ENCODE assay signal across 28 cellular contexts in genomic region chr12:104591272-104591940, GRCh38.
DNase-seq lines count a peak whose midpoint lies in the region; ATAC-seq, FAIRE-seq and TF ChIP-seq lines count a peak whose summit lies in the region.
"Had no signal": no experiment of that assay in that cellular context is flagged by ENCODE, and none has a peak within 500 bp of the region (broad histone marks: within the 10 kb centered on the region; RNA-seq: fewer than 3 reads in every experiment).

No MANE protein-coding gene starts in this region.

- TF ChIP-seq CTCF in foreskin keratinocyte (conservative IDR thresholded peaks at IDR 0.05): no peak

- no peak overlapping the region for H3K4me3 Mint-ChIP-seq in activated T-cell treated with anti-CD3 and anti-CD28 coated beads, Interleukin-2, amount 50 U/mL, for 72 hours
- peak overlapping the region; percentile 0 to 29 for H3K4me3 Mint-ChIP-seq in stimulated activated naive B cell treated with anti-CD40 and anti-IgM and Interleukin-4, amounts not matched to agents 10 μg/mL and 1 μg/mL and 100 μg/mL, for 72 hours
- H3K4me3 Mint-ChIP-seq: T-helper 2 cell treated with Interferon-gamma antibody and Interleukin-4, amounts not matched to agents 5 μg/mL and 100 μg/mL, for 36 hours had no signal

- no peaks in the 10 kb centered on the region for H3K27me3 Mint-ChIP-seq in activated T-cell treated with anti-CD3 and anti-CD28 coated beads, Interleukin-2, amount 50 U/mL, for 72 hours (ENCODE audit: low read depth)
- no peaks in the 10 kb centered on the region for H3K27me3 Mint-ChIP-seq in stimulated activated naive B cell treated with anti-CD40 and anti-IgM and Interleukin-4, amounts not matched to agents 10 μg/mL and 1 μg/mL and 100 μg/mL, for 72 hours
- H3K27me3 Mint-ChIP-seq: CD8-positive, alpha-beta memory T cell had no signal

- no peak for DNase-seq in activated T-cell treated with anti-CD3 and anti-CD28 coated beads, Interleukin-2, amount 50 U/mL, for 72 hours
- DNase-seq in activated T-cell treated with anti-CD3 and anti-CD28 coated beads, Interleukin-2, amount 50 U/mL, for 1 hour: no peak
- DNase-seq in RCC 7860 (ENCODE audit: low spot score) (peak; percentile 63), foreskin keratinocyte (peak; percentile 34 to 60), SHP77 treated with DMSO at 0.1 percent for 48 hours (lab: John Stamatoyannopoulos, UW) (no peak)
- DNase-seq in stimulated activated naive B cell treated with anti-CD40 and anti-IgM and Interleukin-4, amounts not matched to agents 10 μg/mL and 1 μg/mL and 100 μg/mL, for 72 hours: no peak
- no peak for DNase-seq in activated CD4-positive, alpha-beta T cell treated with anti-CD3 and anti-CD28 coated beads, Interleukin-2, amount 50 U/mL, for 48 hours
- DNase-seq: activated CD4-positive, alpha-beta T cell treated with anti-CD3 and anti-CD28 coated beads for 48 hours; activated effector memory CD4-positive, alpha-beta T cell treated with Interleukin-2 at 50 U/mL for 16 hours; AML-193; CD8-positive, alpha-beta memory T cell; DMS153; dorsolateral prefrontal cortex; GOT3; Karpas-422; NCI-H1694; NCI-H446 treated with DMSO at 0.1 percent for 48 hours; NCI-H82; sigmoid colon; stimulated activated CD4-positive, alpha-beta T cell treated with anti-CD3 and anti-CD28 coated beads, Interleukin-15, amount 100 ng/mL, for 24 hours; stimulated activated naive CD8-positive, alpha-beta T cell treated with anti-CD3 and anti-CD28 coated beads, Interleukin-15, Interleukin-2, amounts not matched to agents 100 U/mL and 50 U/mL, for 24 hours had no signal

- no peak for ATAC-seq in activated T-cell treated with anti-CD3 and anti-CD28 coated beads, Interleukin-2, amount 50 U/mL, for 72 hours (replicated peaks in 1 of 2)
- ATAC-seq in foreskin keratinocyte (no peak), HG02763 (IDR thresholded peaks at IDR 0.05; ENCODE audit: unreplicated experiment) (no peak)
- no peak for ATAC-seq in stimulated activated naive B cell treated with anti-CD40 and anti-IgM and Interleukin-4, amounts not matched to agents 10 μg/mL and 1 μg/mL and 100 μg/mL, for 72 hours (replicated peaks)
- ATAC-seq: HepG2; stimulated activated naive CD8-positive, alpha-beta T cell treated with anti-CD3 and anti-CD28 coated beads, Interleukin-15, Interleukin-2, amounts not matched to agents 100 U/mL and 50 U/mL, for 24 hours had no signal

- H3K4me1 ChIP-seq in foreskin keratinocyte: peaks cover 44% of the 10 kb centered on the region

- peaks cover 0 to 4% of the 10 kb centered on the region in 2 donors for H3K36me3 Mint-ChIP-seq in activated T-cell treated with anti-CD3 and anti-CD28 coated beads, Interleukin-2, amount 50 U/mL, for 72 hours (ENCODE audit: insufficient read depth in 2 of 2)
- H3K36me3 Mint-ChIP-seq in stimulated activated naive B cell treated with anti-CD40 and anti-IgM and Interleukin-4, amounts not matched to agents 10 μg/mL and 1 μg/mL and 100 μg/mL, for 72 hours: peaks cover 40 to 46% of the 10 kb centered on the region in 2 donors

- peaks cover 15% of the 10 kb centered on the region for H3K4me1 Mint-ChIP-seq in activated T-cell treated with anti-CD3 and anti-CD28 coated beads, Interleukin-2, amount 50 U/mL, for 72 hours (ENCODE audit: low read depth)
- peaks cover 33 to 74% of the 10 kb centered on the region in 2 donors for H3K4me1 Mint-ChIP-seq in stimulated activated naive B cell treated with anti-CD40 and anti-IgM and Interleukin-4, amounts not matched to agents 10 μg/mL and 1 μg/mL and 100 μg/mL, for 72 hours

- no peaks in the 10 kb centered on the region for H3K9me3 Mint-ChIP-seq in activated T-cell treated with anti-CD3 and anti-CD28 coated beads, Interleukin-2, amount 50 U/mL, for 72 hours
- H3K9me3 Mint-ChIP-seq in stimulated activated naive B cell treated with anti-CD40 and anti-IgM and Interleukin-4, amounts not matched to agents 10 μg/mL and 1 μg/mL and 100 μg/mL, for 72 hours: peaks cover 0 to 1% of the 10 kb centered on the region in 2 donors
- H3K9me3 Mint-ChIP-seq: CD8-positive, alpha-beta memory T cell; T-helper 2 cell treated with Interferon-gamma antibody and Interleukin-4, amounts not matched to agents 5 μg/mL and 100 μg/mL, for 36 hours had no signal

- peak overlapping the region; percentile 26 for H3K27ac Mint-ChIP-seq in activated T-cell treated with anti-CD3 and anti-CD28 coated beads, Interleukin-2, amount 50 U/mL, for 72 hours
- H3K27ac Mint-ChIP-seq in stimulated activated naive B cell treated with anti-CD40 and anti-IgM and Interleukin-4, amounts not matched to agents 10 μg/mL and 1 μg/mL and 100 μg/mL, for 72 hours: peak overlapping the region; percentile 4

- FAIRE-seq in RCC 7860 (lab: Jason Lieb, UNC): peak; percentile 77
- FAIRE-seq: A204.1, G401.6, HepG2 had no signal

- no peak overlapping the region for H3K27ac ChIP-seq in foreskin keratinocyte
- H3K27ac ChIP-seq: dorsolateral prefrontal cortex, sigmoid colon, thoracic aorta, VCaP had no signal

- H3K27me3 ChIP-seq in foreskin keratinocyte: no peaks in the 10 kb centered on the region
- H3K27me3 ChIP-seq: dorsolateral prefrontal cortex, sigmoid colon had no signal

Comparison
In these comparisons a context has a peak if more than half of its experiments do, and no peak if none do; other contexts are left out.
1. DNase-seq: peak in RCC 7860 (single experiment) and foreskin keratinocyte (2 of 2); none in activated T-cell treated with anti-CD3 and anti-CD28 coated beads, Interleukin-2, amount 50 U/mL, for 72 hours (0 of 2), activated T-cell treated with anti-CD3 and anti-CD28 coated beads, Interleukin-2, amount 50 U/mL, for 1 hour (single experiment), stimulated activated naive B cell treated with anti-CD40 and anti-IgM and Interleukin-4, amounts not matched to agents 10 μg/mL and 1 μg/mL and 100 μg/mL, for 72 hours (single experiment), activated CD4-positive, alpha-beta T cell treated with anti-CD3 and anti-CD28 coated beads, Interleukin-2, amount 50 U/mL, for 48 hours (0 of 2) and SHP77 treated with DMSO at 0.1 percent for 48 hours (single experiment).
2. H3K4me3 Mint-ChIP-seq: peak in stimulated activated naive B cell treated with anti-CD40 and anti-IgM and Interleukin-4, amounts not matched to agents 10 μg/mL and 1 μg/mL and 100 μg/mL, for 72 hours (2 of 2); none in activated T-cell treated with anti-CD3 and anti-CD28 coated beads, Interleukin-2, amount 50 U/mL, for 72 hours (0 of 2).